Comparison of ENCODE assay signal across 8 cellular contexts in genomic region chr5:54610197-54610898, GRCh38.
A peak's percentile ranks its signal among the peaks of the same experiment; 100 is the strongest.
DNase-seq lines count a peak whose midpoint lies in the region; ATAC-seq and TF ChIP-seq lines count a peak whose summit lies in the region.

No MANE protein-coding gene starts in this region.

- H3K4me3 ChIP-seq in fibroblast of villous mesenchyme (ENCODE audit: low read depth, low read length), result no peak overlapping the region

- peak; percentile 12 for DNase-seq in activated naive CD4-positive, alpha-beta T cell treated with Interleukin-2 at 50 U/mL for 16 hours
- no peak for DNase-seq in activated naive CD4-positive, alpha-beta T cell (lab: John Stamatoyannopoulos, UW)
- DNase-seq in NCI-H226 (peak; percentile 15), fibroblast of villous mesenchyme (ENCODE audit: low read depth) (peak; percentile 52), NCI-H2081 (lab: John Stamatoyannopoulos, UW) (no peak), NCI-H128 (lab: John Stamatoyannopoulos, UW; ENCODE audit: unreplicated experiment) (no peak), ACHN (no peak)

- no peak for TF ChIP-seq CTCF in fibroblast of villous mesenchyme (IDR thresholded peaks at IDR 0.05; ENCODE audit: insufficient read depth, low read depth, low read length)

- ATAC-seq in HG02623 (IDR thresholded peaks at IDR 0.05; ENCODE audit: unreplicated experiment), result peak; percentile 92

- in situ Hi-C loops in ACHN (cut with HindIII; ENCODE audit: low pct_ligation_motif_present, low pct_unique_long_range_greater_than_20kb, low sequenced_read_pairs), result no loop called here

Comparison
In these comparisons a context has a peak if more than half of its experiments do, and no peak if none do; other contexts are left out.
1. DNase-seq: peak in activated naive CD4-positive, alpha-beta T cell treated with Interleukin-2 at 50 U/mL for 16 hours (single experiment), NCI-H226 (single experiment) and fibroblast of villous mesenchyme (single experiment); none in activated naive CD4-positive, alpha-beta T cell (0 of 4), NCI-H2081 (0 of 2), NCI-H128 (single experiment) and ACHN (single experiment).